ENCODE assay signal across 21 cellular contexts in genomic region chr11:84906995-84907394, GRCh38.
A peak's percentile ranks its signal among the peaks of the same experiment; 100 is the strongest.
DNase-seq lines count a peak whose midpoint lies in the region.
"Had no signal": no experiment of that assay in that cellular context is flagged by ENCODE, and none has a peak within 500 bp of the region (broad histone marks: within the 10 kb centered on the region; RNA-seq: fewer than 3 reads in every experiment).

No MANE protein-coding gene starts in this region.

- H2AFZ ChIP-seq in trophoblast cell (ENCODE audit: insufficient read depth, low read length, poor library complexity): no peak overlapping the region
- H2AFZ ChIP-seq: GM23338, hepatocyte, neural progenitor cell had no signal

- H3K14ac ChIP-seq in trophoblast cell (ENCODE audit: low read length): no peak overlapping the region

- H2BK12ac ChIP-seq in trophoblast cell (ENCODE audit: low read length): no peak overlapping the region

- no peak overlapping the region for H3K18ac ChIP-seq in trophoblast cell (ENCODE audit: low read length)

- no peaks in the 10 kb centered on the region for H3K27me3 ChIP-seq in trophoblast cell (ENCODE audit: insufficient read depth, low read length)
- H3K27me3 ChIP-seq: hepatocyte, neural progenitor cell, right atrium auricular region had no signal

- H4K8ac ChIP-seq in trophoblast cell (ENCODE audit: low read depth, low read length): no peak overlapping the region

- no peak overlapping the region for H2BK5ac ChIP-seq in trophoblast cell (ENCODE audit: low read depth, low read length, poor library complexity)

- no peak overlapping the region for H3K4me3 ChIP-seq in trophoblast cell (ENCODE audit: low read depth, low read length)
- H3K4me3 ChIP-seq: GM23338, hepatocyte, neural progenitor cell, right atrium auricular region had no signal

- DNase-seq in GM03348 (ENCODE audit: low spot score) (peak; percentile 22), RKO (ENCODE audit: low spot score) (peak; percentile 34), dedifferentiated amniotic fluid mesenchymal stem cell (ENCODE audit: extremely low spot score) (peak; percentile 45), trophoblast cell (peak; percentile 37 to 55), NCI-H187 (lab: John Stamatoyannopoulos, UW) (no peak), NCI-H82 (lab: John Stamatoyannopoulos, UW) (no peak), H4 (ENCODE audit: low spot score) (no peak)
- no peak for DNase-seq in stimulated activated CD4-positive, alpha-beta T cell treated with anti-CD3 and anti-CD28 coated beads, Interleukin-2, amount 100 ng/mL, for 48 hours
- DNase-seq: activated CD4-positive, alpha-beta memory T cell treated with anti-CD3 and anti-CD28 coated beads for 36 hours; activated CD8-positive, alpha-beta memory T cell treated with anti-CD3 and anti-CD28 coated beads, Interleukin-2, amount 50 U/mL, for 4 hours; CD4-positive, alpha-beta T cell; EL; mesendoderm; NCI-H1092 treated with DMSO at 0.1 percent for 48 hours; NCI-H187 treated with DMSO at 0.1 percent for 48 hours; NCI-H524; stimulated activated naive CD4-positive, alpha-beta T cell had no signal

- no peaks in the 10 kb centered on the region for H3K9me3 ChIP-seq in trophoblast cell (ENCODE audit: insufficient read depth, low read depth, low read length)
- H3K9me3 ChIP-seq: right atrium auricular region had no signal

- H3K23ac ChIP-seq in trophoblast cell (ENCODE audit: low read length): no peak overlapping the region

- H3K4me2 ChIP-seq in trophoblast cell (ENCODE audit: low read length): no peak overlapping the region
- H3K4me2 ChIP-seq: GM23338, hepatocyte, neural progenitor cell had no signal

- no peak overlapping the region for H3K4ac ChIP-seq in trophoblast cell (ENCODE audit: low read depth, low read length)

- WGBS in trophoblast cell (ENCODE audit: extremely low coverage, insufficient coverage, insufficient read length): no CpG with 5 or more reads among the region's 3 CpGs

- H3K36me3 ChIP-seq in trophoblast cell (ENCODE audit: control insufficient read depth in 1 of 2, insufficient read depth in 2 of 2, low read length in 2 of 2): no peaks in the 10 kb centered on the region
- H3K36me3 ChIP-seq: neural progenitor cell, right atrium auricular region had no signal

- H3K27ac ChIP-seq in trophoblast cell (ENCODE audit: low read depth, low read length): no peak overlapping the region
- H3K27ac ChIP-seq: hepatocyte, neural progenitor cell, right atrium auricular region had no signal

- H3K79me2 ChIP-seq in trophoblast cell (ENCODE audit: control insufficient read depth, insufficient read depth, low read length, poor library complexity): no peaks in the 10 kb centered on the region
- H3K79me2 ChIP-seq: hepatocyte had no signal

- H3K79me1 ChIP-seq in trophoblast cell (ENCODE audit: low read length): no peaks in the 10 kb centered on the region

- H2BK120ac ChIP-seq in trophoblast cell (ENCODE audit: insufficient read depth, low read length, poor library complexity): no peak overlapping the region

- H2AK5ac ChIP-seq in trophoblast cell (ENCODE audit: low read length): no peak overlapping the region

- no peaks in the 10 kb centered on the region for H3K4me1 ChIP-seq in trophoblast cell (ENCODE audit: control insufficient read depth in 1 of 2, insufficient read depth in 2 of 2, low read length in 2 of 2)

- no peak overlapping the region for H3K9ac ChIP-seq in trophoblast cell (ENCODE audit: low read length)
- H3K9ac ChIP-seq: neural progenitor cell had no signal

- no peak overlapping the region for H4K91ac ChIP-seq in trophoblast cell (ENCODE audit: low read depth, low read length)

- H4K12ac ChIP-seq in trophoblast cell (ENCODE audit: low read depth, low read length): no peak overlapping the region

Comparison
In these comparisons a context has a peak if more than half of its experiments do, and no peak if none do; other contexts are left out.
1. DNase-seq: peak in GM03348 (single experiment), RKO (single experiment), dedifferentiated amniotic fluid mesenchymal stem cell (single experiment) and trophoblast cell (2 of 2); none in NCI-H187 (0 of 2), NCI-H82 (single experiment), H4 (single experiment) and stimulated activated CD4-positive, alpha-beta T cell treated with anti-CD3 and anti-CD28 coated beads, Interleukin-2, amount 100 ng/mL, for 48 hours (0 of 2).